Comparison of ENCODE assay signal across 20 cellular contexts in the genomic region with DNA sequence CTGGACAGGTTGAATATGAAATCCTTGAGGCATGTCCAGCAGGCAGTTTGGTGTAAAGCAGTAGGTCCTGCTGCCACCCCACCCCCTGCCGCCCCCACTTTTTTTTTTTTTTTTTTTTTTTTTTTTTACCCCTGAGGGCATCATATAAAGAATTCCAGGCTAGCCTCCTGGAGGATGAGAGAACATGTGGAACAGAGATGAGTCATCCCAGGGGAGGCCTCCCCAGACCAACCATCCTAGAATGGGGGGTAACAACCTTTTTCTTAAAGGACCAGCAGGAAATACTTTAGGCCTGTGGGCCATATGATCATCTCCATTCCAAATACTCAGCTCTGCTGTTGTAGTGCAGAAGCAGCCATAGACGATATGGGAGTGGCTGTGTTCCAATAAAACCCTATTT.
DNase-seq lines count a peak whose midpoint lies in the region; ATAC-seq lines count a peak whose summit lies in the region.
"Had no signal": no experiment of that assay in that cellular context is flagged by ENCODE, and none has a peak within 500 bp of the region (broad histone marks: within the 10 kb centered on the region; RNA-seq: fewer than 3 reads in every experiment).

No MANE protein-coding gene starts in this region.

- H3K4me1 ChIP-seq in mesendoderm (ENCODE audit: control insufficient read depth, low read depth, low read length) = no peaks in the 10 kb centered on the region
- H3K4me1 ChIP-seq: HAP-1 had no signal

- no peak overlapping the region for H3K56ac ChIP-seq in mesendoderm (ENCODE audit: low read length)

- H3K18ac ChIP-seq in mesendoderm (ENCODE audit: low read length) = no peak overlapping the region

- no peak for DNase-seq in activated T-cell treated with anti-CD3 and anti-CD28 coated beads, Interleukin-2, amount 50 U/mL, for 24 hours
- DNase-seq in activated T-cell treated with anti-CD3 and anti-CD28 coated beads, Interleukin-2, amount 50 U/mL, for 72 hours = no peak
- DNase-seq in HT1080 (ENCODE audit: low read depth) (peak; percentile 64), mesendoderm (peak; percentile 47), T1000 (lab: John Stamatoyannopoulos, UW) (no peak)
- no peak for DNase-seq in naive thymus-derived CD8-positive, alpha-beta T cell
- DNase-seq: AML-193; C1 segment of cervical spinal cord; Calu3; CD8-positive, alpha-beta T cell; DMS153; NCI-H1105; NCI-H146; NCI-H2081; NCI-H2171; NCI-H524 treated with DMSO at 0.1 percent for 48 hours; Right ventricle myocardium superior had no signal

- no peaks in the 10 kb centered on the region for H3K36me3 ChIP-seq in mesendoderm (ENCODE audit: control insufficient read depth, insufficient read depth, low read length)
- H3K36me3 ChIP-seq: HAP-1 had no signal

- no peaks in the 10 kb centered on the region for H3K79me2 ChIP-seq in mesendoderm (ENCODE audit: control insufficient read depth, insufficient read depth, low read length)

- H3K9me3 Mint-ChIP-seq in activated T-cell treated with anti-CD3 and anti-CD28 coated beads, Interleukin-2, amount 50 U/mL, for 24 hours = peaks cover under 1% of the 10 kb centered on the region
- H3K9me3 Mint-ChIP-seq in activated T-cell treated with anti-CD3 and anti-CD28 coated beads, Interleukin-2, amount 50 U/mL, for 72 hours = peaks cover 0 to 2% of the 10 kb centered on the region in 2 donors
- H3K9me3 Mint-ChIP-seq in activated naive CD8-positive, alpha-beta T cell (ENCODE audit: low read depth) = peaks cover 2% of the 10 kb centered on the region
- H3K9me3 Mint-ChIP-seq in naive thymus-derived CD8-positive, alpha-beta T cell = peaks cover 0 to 2% (median 0%) of the 10 kb centered on the region in 9 donors

- no peak overlapping the region for H3K27ac ChIP-seq in mesendoderm (ENCODE audit: low read depth, low read length)

- peaks cover 49% of the 10 kb centered on the region for H3K4me1 Mint-ChIP-seq in activated T-cell treated with anti-CD3 and anti-CD28 coated beads, Interleukin-2, amount 50 U/mL, for 24 hours (ENCODE audit: low read depth)
- H3K4me1 Mint-ChIP-seq in activated T-cell treated with anti-CD3 and anti-CD28 coated beads, Interleukin-2, amount 50 U/mL, for 72 hours (ENCODE audit: low read depth) = peaks cover 57% of the 10 kb centered on the region
- H3K4me1 Mint-ChIP-seq in activated naive CD8-positive, alpha-beta T cell (ENCODE audit: low read depth) = peaks cover 49% of the 10 kb centered on the region
- peaks cover 37 to 53% (median 47%) of the 10 kb centered on the region in 4 donors for H3K4me1 Mint-ChIP-seq in naive thymus-derived CD8-positive, alpha-beta T cell

- H3K4me3 Mint-ChIP-seq in activated T-cell treated with anti-CD3 and anti-CD28 coated beads, Interleukin-2, amount 50 U/mL, for 24 hours = no peak overlapping the region
- H3K4me3 Mint-ChIP-seq in activated T-cell treated with anti-CD3 and anti-CD28 coated beads, Interleukin-2, amount 50 U/mL, for 72 hours = no peak overlapping the region
- no peak overlapping the region for H3K4me3 Mint-ChIP-seq in activated naive CD8-positive, alpha-beta T cell
- peak overlapping the region in 1 of 10 donors; percentile 39 for H3K4me3 Mint-ChIP-seq in naive thymus-derived CD8-positive, alpha-beta T cell
- H3K4me3 Mint-ChIP-seq: CD8-positive, alpha-beta T cell had no signal

- no peak overlapping the region for H2BK5ac ChIP-seq in mesendoderm (ENCODE audit: low read length)

- H3K9ac ChIP-seq in mesendoderm (ENCODE audit: low read length) = no peak overlapping the region

- no peak overlapping the region for H2AK5ac ChIP-seq in mesendoderm (ENCODE audit: low read length)

- WGBS in mesendoderm (ENCODE audit: extremely low coverage, insufficient coverage, low lambda C conversion rate) = no CpG with 5 or more reads among the region's 2 CpGs

- H3K27me3 Mint-ChIP-seq in activated T-cell treated with anti-CD3 and anti-CD28 coated beads, Interleukin-2, amount 50 U/mL, for 24 hours = no peaks in the 10 kb centered on the region
- no peaks in the 10 kb centered on the region for H3K27me3 Mint-ChIP-seq in activated T-cell treated with anti-CD3 and anti-CD28 coated beads, Interleukin-2, amount 50 U/mL, for 72 hours (ENCODE audit: low read depth)
- H3K27me3 Mint-ChIP-seq in activated naive CD8-positive, alpha-beta T cell = no peaks in the 10 kb centered on the region
- no peaks in the 10 kb centered on the region for H3K27me3 Mint-ChIP-seq in naive thymus-derived CD8-positive, alpha-beta T cell

- ATAC-seq in activated T-cell treated with anti-CD3 and anti-CD28 coated beads, Interleukin-2, amount 50 U/mL, for 72 hours (replicated peaks in 1 of 2) = no peak
- no peak for ATAC-seq in naive thymus-derived CD8-positive, alpha-beta T cell
- ATAC-seq in HG03432 (IDR thresholded peaks at IDR 0.05; ENCODE audit: unreplicated experiment) = no peak
- ATAC-seq: CD8-positive, alpha-beta T cell had no signal

- no peak overlapping the region for H3K4ac ChIP-seq in mesendoderm (ENCODE audit: low read depth, low read length)

- no peak overlapping the region for H2BK120ac ChIP-seq in mesendoderm (ENCODE audit: low read depth, low read length)

- no peaks in the 10 kb centered on the region for H3K79me1 ChIP-seq in mesendoderm (ENCODE audit: low read length)

- H3K27me3 ChIP-seq in mesendoderm (ENCODE audit: insufficient read depth, low read length, poor library complexity) = no peaks in the 10 kb centered on the region

- no peak overlapping the region for H4K5ac ChIP-seq in mesendoderm (ENCODE audit: low read length)

- H3K4me2 ChIP-seq in mesendoderm (ENCODE audit: low read length) = no peak overlapping the region

- peaks cover 50% of the 10 kb centered on the region for H3K36me3 Mint-ChIP-seq in activated T-cell treated with anti-CD3 and anti-CD28 coated beads, Interleukin-2, amount 50 U/mL, for 24 hours (ENCODE audit: low read depth)
- H3K36me3 Mint-ChIP-seq in activated T-cell treated with anti-CD3 and anti-CD28 coated beads, Interleukin-2, amount 50 U/mL, for 72 hours (ENCODE audit: insufficient read depth in 2 of 2) = peaks cover 29 to 42% of the 10 kb centered on the region in 2 donors
- peaks cover 46% of the 10 kb centered on the region for H3K36me3 Mint-ChIP-seq in activated naive CD8-positive, alpha-beta T cell
- H3K36me3 Mint-ChIP-seq in naive thymus-derived CD8-positive, alpha-beta T cell = peaks cover 6 to 49% (median 11%) of the 10 kb centered on the region in 3 donors

- no peak overlapping the region for H3K23ac ChIP-seq in mesendoderm (ENCODE audit: low read length)

- no peak overlapping the region for H3K4me3 ChIP-seq in mesendoderm (ENCODE audit: low read length)
- H3K4me3 ChIP-seq: HAP-1 had no signal

- no peak overlapping the region for H4K8ac ChIP-seq in mesendoderm (ENCODE audit: low read depth, low read length)

- H2BK15ac ChIP-seq in mesendoderm (replicated peaks; ENCODE audit: low read depth) = no peak overlapping the region

- H3K27ac Mint-ChIP-seq in activated T-cell treated with anti-CD3 and anti-CD28 coated beads, Interleukin-2, amount 50 U/mL, for 24 hours = peak overlapping the region; percentile 13
- H3K27ac Mint-ChIP-seq in activated T-cell treated with anti-CD3 and anti-CD28 coated beads, Interleukin-2, amount 50 U/mL, for 72 hours = no peak overlapping the region
- H3K27ac Mint-ChIP-seq in activated naive CD8-positive, alpha-beta T cell = peak overlapping the region; percentile 91
- H3K27ac Mint-ChIP-seq in naive thymus-derived CD8-positive, alpha-beta T cell = peak overlapping the region in 5 of 10 donors; percentile 17 to 75 (median 23)
- H3K27ac Mint-ChIP-seq: CD8-positive, alpha-beta T cell had no signal

- POLR2A ChIA-PET in naive thymus-derived CD8-positive, alpha-beta T cell (lab: Charles Lee) = interaction anchor here (1.8 kb wide), 1 partner anchor 9 kb away, joined by 5 read pairs; no protein-coding TSS in a partner anchor

Comparison
In these comparisons a context has a peak if more than half of its experiments do, and no peak if none do; other contexts are left out.
1. DNase-seq: peak in HT1080 (single experiment) and mesendoderm (single experiment); none in activated T-cell treated with anti-CD3 and anti-CD28 coated beads, Interleukin-2, amount 50 U/mL, for 24 hours (single experiment), activated T-cell treated with anti-CD3 and anti-CD28 coated beads, Interleukin-2, amount 50 U/mL, for 72 hours (0 of 2), naive thymus-derived CD8-positive, alpha-beta T cell (0 of 10) and T1000 (single experiment).